11 cellular contexts compared by ENCODE assay signal in genomic region chr2:109611467-109612095, GRCh38. TPM values are rescaled to one million over a fixed set of nuclear protein-coding genes. Genes with fewer than 3 reads are reported as not detected.
DNase-seq lines count a peak whose midpoint lies in the region; ATAC-seq, FAIRE-seq and TF ChIP-seq lines count a peak whose summit lies in the region.
"Had no signal": no experiment of that assay in that cellular context is flagged by ENCODE, and none has a peak within 500 bp of the region (broad histone marks: within the 10 kb centered on the region; RNA-seq: fewer than 3 reads in every experiment).

No MANE protein-coding gene starts in this region.

- no peaks in the 10 kb centered on the region for H3K36me3 Mint-ChIP-seq in CD8-positive, alpha-beta memory T cell

- no peaks in the 10 kb centered on the region for H3K27me3 ChIP-seq in Loucy (ENCODE audit: insufficient read depth, low read length, poor library complexity, severe bottlenecking)
- no peaks in the 10 kb centered on the region for H3K27me3 ChIP-seq in colonic mucosa
- no peaks in the 10 kb centered on the region for H3K27me3 ChIP-seq in muscle layer of duodenum (ENCODE audit: low read depth, low read length)
- peaks cover 0 to 14% (median 0%) of the 10 kb centered on the region in 4 donors for H3K27me3 ChIP-seq in upper lobe of left lung
- H3K27me3 ChIP-seq in CD8-positive, alpha-beta memory T cell (ENCODE audit: insufficient read depth, low read length, poor library complexity, severe bottlenecking) = peaks cover 12% of the 10 kb centered on the region

- H3K4me1 Mint-ChIP-seq in CD8-positive, alpha-beta memory T cell = peaks cover 9 to 20% (median 16%) of the 10 kb centered on the region in 3 donors

- 79 to 80% methylated on average over 5 of the region's 5 CpGs for WGBS in upper lobe of left lung, 2 donors

- TF ChIP-seq CTCF in Loucy (conservative IDR thresholded peaks at IDR 0.05; ENCODE audit: low read length) = peak; percentile 22; the same call in 1 of the 2 replicates
- peak; percentile 16 for TF ChIP-seq CTCF in colonic mucosa (IDR thresholded peaks at IDR 0.05)
- TF ChIP-seq CTCF in upper lobe of left lung (IDR thresholded peaks at IDR 0.05) = peak in 1 of 6 experiments; percentile 9

- POLR2A ChIA-PET in CD8-positive, alpha-beta memory T cell (lab: Charles Lee) = no interaction called here

- ATAC-seq in upper lobe of left lung (ENCODE audit: low FRiP score in 2 of 2) = no peak

- peaks cover 6 to 20% (median 11%) of the 10 kb centered on the region in 5 donors for H3K9me3 Mint-ChIP-seq in CD8-positive, alpha-beta memory T cell

- no peak overlapping the region for H2AFZ ChIP-seq in Loucy (ENCODE audit: low read length)

- TF ChIP-seq POLR2A in upper lobe of left lung (IDR thresholded peaks at IDR 0.05) = no peak

- H3K9ac ChIP-seq in Loucy (ENCODE audit: low read depth, low read length, poor library complexity, severe bottlenecking) (no peak overlapping the region), colonic mucosa (ENCODE audit: low read depth in 2 of 2, low read length in 2 of 2) (no peak overlapping the region)

- no peak for TF ChIP-seq EP300 in upper lobe of left lung (IDR thresholded peaks at IDR 0.05)

- H3K27me3 Mint-ChIP-seq in CD8-positive, alpha-beta memory T cell = peaks cover 56 to 73% of the 10 kb centered on the region in 2 donors

- H3K4me3 Mint-ChIP-seq in CD8-positive, alpha-beta memory T cell = peak overlapping the region in 1 of 7 donors; percentile 52
- H3K4me3 Mint-ChIP-seq: activated naive CD4-positive, alpha-beta T cell treated with anti-CD3 and anti-CD28 coated beads, Interleukin-2, amount 50 U/mL, for 24 hours had no signal

- H3K36me3 ChIP-seq in Loucy (ENCODE audit: insufficient read depth, low read length) = no peaks in the 10 kb centered on the region
- H3K36me3 ChIP-seq in colonic mucosa = no peaks in the 10 kb centered on the region
- no peaks in the 10 kb centered on the region for H3K36me3 ChIP-seq in muscle layer of duodenum (ENCODE audit: control insufficient read depth in 1 of 2, insufficient read depth in 2 of 2, low read length in 2 of 2)
- no peaks in the 10 kb centered on the region for H3K36me3 ChIP-seq in upper lobe of left lung
- H3K36me3 ChIP-seq in CD8-positive, alpha-beta memory T cell (ENCODE audit: insufficient read depth, low read length) = no peaks in the 10 kb centered on the region
- H3K36me3 ChIP-seq: neutrophil had no signal

- no peak overlapping the region for H3K27ac Mint-ChIP-seq in CD8-positive, alpha-beta memory T cell

- no peaks in the 10 kb centered on the region for H4K20me1 ChIP-seq in Loucy (ENCODE audit: insufficient read depth, low read length, poor library complexity, severe bottlenecking)

- no peak for FAIRE-seq in RCC 7860 (lab: Jason Lieb, UNC)

- H3K4me1 ChIP-seq in Loucy (ENCODE audit: insufficient read depth, low read length, poor library complexity, severe bottlenecking) = no peaks in the 10 kb centered on the region
- H3K4me1 ChIP-seq in colonic mucosa = peaks cover under 1% of the 10 kb centered on the region
- H3K4me1 ChIP-seq in muscle layer of duodenum (ENCODE audit: control insufficient read depth in 1 of 2, insufficient read depth in 2 of 2, low read length in 2 of 2) = peaks cover 10 to 50% of the 10 kb centered on the region in 2 donors
- H3K4me1 ChIP-seq in upper lobe of left lung = peaks cover 18 to 35% (median 30%) of the 10 kb centered on the region in 4 donors
- H3K4me1 ChIP-seq in CD8-positive, alpha-beta memory T cell (ENCODE audit: insufficient read depth, low read length) = no peaks in the 10 kb centered on the region

- no peaks in the 10 kb centered on the region for H3K9me2 ChIP-seq in Loucy (replicated peaks; ENCODE audit: low read depth, low read length)

- CTCF ChIA-PET in CD8-positive, alpha-beta memory T cell (lab: Charles Lee) = no interaction called here

- H3K27ac ChIP-seq in colonic mucosa (no peak overlapping the region), muscle layer of duodenum (ENCODE audit: low read length) (peak overlapping the region; percentile 98), upper lobe of left lung (no peak overlapping the region)
- H3K27ac ChIP-seq in CD8-positive, alpha-beta memory T cell (ENCODE audit: low read depth, low read length) = no peak overlapping the region
- H3K27ac ChIP-seq: neutrophil had no signal

- no peak overlapping the region for H3K4me2 ChIP-seq in Loucy (ENCODE audit: low read depth, low read length, poor library complexity, severe bottlenecking)

- no peak overlapping the region for H3K4me3 ChIP-seq in Loucy (ENCODE audit: low read length, poor library complexity, severe bottlenecking)
- H3K4me3 ChIP-seq in colonic mucosa = no peak overlapping the region
- H3K4me3 ChIP-seq in muscle layer of duodenum (ENCODE audit: low read depth in 1 of 2, low read length in 2 of 2) = peak overlapping the region in 1 of 2 donors; percentile 37
- H3K4me3 ChIP-seq in upper lobe of left lung = peak overlapping the region in 1 of 4 donors; percentile 73
- H3K4me3 ChIP-seq in CD8-positive, alpha-beta memory T cell (ENCODE audit: low read length) = no peak overlapping the region

- DNase-seq in COR-L47 (lab: John Stamatoyannopoulos, UW) = peak; percentile 41
- no peak for DNase-seq in colonic mucosa
- DNase-seq in upper lobe of left lung = no peak
- DNase-seq in CD8-positive, alpha-beta memory T cell = no peak
- DNase-seq in RCC 7860 (ENCODE audit: low spot score) = no peak
- DNase-seq in T-helper 9 cell = no peak
- DNase-seq: Right ventricle myocardium superior had no signal

- intact Hi-C loops in colonic mucosa (cut with DNase I) = loop anchor here (5.0 kb wide), 1 partner anchor 106 kb away; no protein-coding TSS in a partner anchor

- H3K9me3 ChIP-seq in Loucy (ENCODE audit: insufficient read depth, low read depth, low read length) (no peaks in the 10 kb centered on the region), colonic mucosa (no peaks in the 10 kb centered on the region), muscle layer of duodenum (ENCODE audit: control insufficient read depth in 1 of 2, low read length in 2 of 2) (no peaks in the 10 kb centered on the region), upper lobe of left lung (no peaks in the 10 kb centered on the region)
- no peaks in the 10 kb centered on the region for H3K9me3 ChIP-seq in CD8-positive, alpha-beta memory T cell (ENCODE audit: low read length)
- H3K9me3 ChIP-seq: neutrophil had no signal

- H3F3A ChIP-seq in Loucy (ENCODE audit: low read depth) = no peaks in the 10 kb centered on the region

- H3K79me2 ChIP-seq in Loucy (ENCODE audit: insufficient read depth, low read length) = no peaks in the 10 kb centered on the region

RNA-seq across cellular contexts. Expression of gene SEPTIN10, which starts 2.2 kb away (rescaled TPM):
- 10 to 100 TPM; 41.5 to 69.8 TPM for total RNA-seq in colonic mucosa
- 100 to 1,000 TPM in 1 of 6 donors, 10 to 100 TPM in 5; 60.8 to 135 (median 88.5) TPM for total RNA-seq in upper lobe of left lung
- under 1 TPM; 0.31 to 0.69 TPM for total RNA-seq in CD8-positive, alpha-beta memory T cell
- polyA plus RNA-seq in CD8-positive, alpha-beta memory T cell = 1.2 TPM

RNA-seq across cellular contexts. Expression of gene SOWAHC, which starts 2.6 kb away (rescaled TPM):
- total RNA-seq in colonic mucosa (10 to 100 TPM; 22.1 to 35.7 TPM), upper lobe of left lung (10 to 100 TPM; 17.8 to 30.7 (median 24.7) TPM)
- total RNA-seq in CD8-positive, alpha-beta memory T cell = under 1 TPM; 0.11 to 0.15 TPM
- 0.40 TPM for polyA plus RNA-seq in CD8-positive, alpha-beta memory T cell

Comparison
In these comparisons a context has a peak if more than half of its experiments do, and no peak if none do; other contexts are left out.
1. RNA of gene SEPTIN10, which starts 2.2 kb away (total RNA-seq): 60.8 to 135 TPM in upper lobe of left lung and 41.5 to 69.8 TPM in colonic mucosa; 0.31 to 0.69 TPM in CD8-positive, alpha-beta memory T cell; every median in the first group is over 10 times any median in the second.
2. RNA of gene SOWAHC, which starts 2.6 kb away (total RNA-seq): 22.1 to 35.7 TPM in colonic mucosa and 17.8 to 30.7 TPM in upper lobe of left lung; 0.11 to 0.15 TPM in CD8-positive, alpha-beta memory T cell; every median in the first group is over 10 times any median in the second.